9 cellular contexts compared by ENCODE assay signal in genomic region chr12:65882504-65882903, GRCh38. TPM values are rescaled to one million over a fixed set of nuclear protein-coding genes. Genes with fewer than 3 reads are reported as not detected.
A peak's percentile ranks its signal among the peaks of the same experiment; 100 is the strongest.
DNase-seq lines count a peak whose midpoint lies in the region; ATAC-seq and TF ChIP-seq lines count a peak whose summit lies in the region.
"Had no signal": no experiment of that assay in that cellular context is flagged by ENCODE, and none has a peak within 500 bp of the region (broad histone marks: within the 10 kb centered on the region; RNA-seq: fewer than 3 reads in every experiment).

No MANE protein-coding gene starts in this region.

- WGBS in GM23248 (ENCODE audit: low coverage in 1 of 2, low lambda C conversion rate in 2 of 2, missing lambda C conversion rate in 2 of 2), 2 experiments = 56 to 57% methylated on average over 3 of the region's 3 CpGs

- TF ChIP-seq CTCF in VCaP (conservative IDR thresholded peaks at IDR 0.05) (no peak), BE2C (IDR thresholded peaks at IDR 0.05; ENCODE audit: low read depth, low read length) (no peak)

- peaks cover 4 to 30% (median 13%) of the 10 kb centered on the region in 3 donors for H3K27me3 Mint-ChIP-seq in immature natural killer cell (ENCODE audit: low read depth in 3 of 3)

- peaks cover 82% of the 10 kb centered on the region for H3K79me2 ChIP-seq in GM23248 (ENCODE audit: insufficient read depth)

- DNase-seq in GM23248 (peak; percentile 43), immature natural killer cell (no peak), BE2C (no peak), NCI-H345 treated with DMSO at 0.1 percent for 48 hours (lab: John Stamatoyannopoulos, UW; ENCODE audit: unreplicated experiment) (no peak)
- DNase-seq: WERI-Rb-1 had no signal

- peak overlapping the region; percentile 54 for H3K9ac ChIP-seq in GM23248
- peak overlapping the region in 2 of 3 donors; percentile 10 to 41 for H3K9ac ChIP-seq in skeletal muscle tissue (ENCODE audit: low read depth in 1 of 3, low read length in 3 of 3)

- no peak for ATAC-seq in GM18907 (IDR thresholded peaks at IDR 0.05; ENCODE audit: unreplicated experiment)
- no peak for ATAC-seq in GM21526 (IDR thresholded peaks at IDR 0.05; ENCODE audit: low FRiP score, unreplicated experiment)

- H3K27ac ChIP-seq in GM23248 = peak overlapping the region; percentile 71
- peak overlapping the region; percentile 9 for H3K27ac ChIP-seq in VCaP
- no peak overlapping the region for H3K27ac ChIP-seq in skeletal muscle tissue (ENCODE audit: low read depth, low read length)
- H3K27ac ChIP-seq: WERI-Rb-1 had no signal

- peak overlapping the region in 3 of 5 donors; percentile 54 to 72 (median 69) for H3K4me3 Mint-ChIP-seq in immature natural killer cell

- no peaks in the 10 kb centered on the region for H3K36me3 Mint-ChIP-seq in immature natural killer cell

- no peak overlapping the region for H3K27ac Mint-ChIP-seq in immature natural killer cell

- H2AFZ ChIP-seq in GM23248 = peak overlapping the region; percentile 44

- H3K4me3 ChIP-seq in GM23248 (peak overlapping the region; percentile 57; the same call in 1 of the 2 replicates), skeletal muscle tissue (ENCODE audit: low read length in 3 of 3) (peak overlapping the region; percentile 53 to 71 (median 66)), BE2C (ENCODE audit: low read depth, low read length) (no peak overlapping the region)

- no peaks in the 10 kb centered on the region for H3K9me2 ChIP-seq in GM23248 (ENCODE audit: insufficient read depth)

- 0 out of 2 replicates have a peak, but pooled peaks cover 8% of the 10 kb centered on the region for H3K36me3 ChIP-seq in GM23248 (ENCODE audit: low read depth)
- H3K36me3 ChIP-seq in skeletal muscle tissue (ENCODE audit: control insufficient read depth in 3 of 3, insufficient read depth in 3 of 3, low read length in 3 of 3) = no peaks in the 10 kb centered on the region
- no peaks in the 10 kb centered on the region for H3K36me3 ChIP-seq in BE2C
- H3K36me3 ChIP-seq: WERI-Rb-1 had no signal

- H3K4me1 ChIP-seq in GM23248 (ENCODE audit: insufficient read depth) = peaks cover 81% of the 10 kb centered on the region
- H3K4me1 ChIP-seq in skeletal muscle tissue (ENCODE audit: control insufficient read depth in 3 of 3, insufficient read depth in 3 of 3, low read length in 3 of 3) = peaks cover 5 to 19% (median 14%) of the 10 kb centered on the region in 3 donors
- no peaks in the 10 kb centered on the region for H3K4me1 ChIP-seq in BE2C

- H3K4me1 Mint-ChIP-seq in immature natural killer cell = peaks cover 14 to 32% of the 10 kb centered on the region in 2 donors

- peak overlapping the region; percentile 64 for H3K4me2 ChIP-seq in GM23248 (ENCODE audit: unreplicated experiment)

- H3K9me3 ChIP-seq in GM23248 (ENCODE audit: low read depth) = no peaks in the 10 kb centered on the region
- no peaks in the 10 kb centered on the region for H3K9me3 ChIP-seq in skeletal muscle tissue (ENCODE audit: control insufficient read depth in 3 of 3, low read length in 3 of 3)
- no peaks in the 10 kb centered on the region for H3K9me3 ChIP-seq in BE2C

- H4K20me1 ChIP-seq in GM23248 (ENCODE audit: insufficient read depth) = no peaks in the 10 kb centered on the region

- in situ Hi-C loops in GM23248 (cut with MboI) = no loop called here

- peaks cover 87% of the 10 kb centered on the region for H3F3A ChIP-seq in GM23248 (ENCODE audit: insufficient read depth)

- H3K27me3 ChIP-seq in GM23248 (replicated peaks; ENCODE audit: insufficient read depth) (no peaks in the 10 kb centered on the region), skeletal muscle tissue (ENCODE audit: control insufficient read depth in 3 of 3, insufficient read depth in 3 of 3, low read length in 3 of 3) (peaks cover 0 to 2% (median 0%) of the 10 kb centered on the region in 3 donors), BE2C (no peaks in the 10 kb centered on the region)

- H3K9me3 Mint-ChIP-seq in immature natural killer cell = no peaks in the 10 kb centered on the region

RNA-seq across cellular contexts. Expression of gene HMGA2, which starts 58.2 kb away (rescaled TPM):
- 16.6 and 26.7 TPM in 2 replicates for total RNA-seq in GM23248 (2014; rRNA removed; shearing (Covaris generic))
- polyA plus RNA-seq in GM23248 (2016; fragmentation: Nextera tagmentation; extraction: Ambion mirVana) = 6.4 and 7.8 TPM in 2 replicates
- polyA plus RNA-seq in immature natural killer cell = under 1 TPM in 1 of 3 donors, not detected in 2; 0.17 TPM
- 2.1 TPM for total RNA-seq in skeletal muscle tissue
- polyA plus RNA-seq in BE2C (2012; ENCODE audit: insufficient read depth, insufficient read length, low read depth) = not detected
